Comparison of ENCODE assay signal across 28 cellular contexts in the genomic region with DNA sequence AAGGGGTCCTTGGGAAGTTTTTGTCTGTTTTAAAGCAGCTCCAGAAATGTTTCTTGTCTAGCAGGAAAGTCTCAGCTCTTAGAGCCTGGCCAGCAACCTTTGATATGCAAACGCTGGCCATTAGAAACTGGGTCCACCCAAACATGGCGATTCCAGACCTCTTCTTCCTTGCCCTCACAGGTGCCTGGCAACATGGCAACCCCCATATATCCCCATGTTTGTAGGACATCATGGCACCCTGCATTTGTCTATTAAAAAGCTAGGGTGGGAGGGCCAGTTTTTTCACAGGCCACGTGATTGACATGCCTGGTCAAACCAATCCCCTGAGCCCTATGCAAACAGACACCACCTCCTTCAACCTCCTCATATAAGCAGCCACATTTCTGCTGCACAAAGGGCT.
"Had no signal": no experiment of that assay in that cellular context is flagged by ENCODE, and none has a peak within 500 bp of the region (broad histone marks: within the 10 kb centered on the region; RNA-seq: fewer than 3 reads in every experiment).

No MANE protein-coding gene starts in this region.

- H3K9me3 ChIP-seq: colonic mucosa, esophagus squamous epithelium, lower lobe of right lung, tibial artery had no signal

- H3K27ac Mint-ChIP-seq: dendritic cell treated with granulocyte-macrophage colony-stimulating factor and Interleukin-4, amounts not matched to agents 40 ng/mL and 50 ng/mL, for 4 days; immature natural killer cell; natural killer cell treated with Interleukin-12 subunit alpha and Interleukin-12 subunit beta and Interleukin-15 and Interleukin-18, amount 100 ng/mL, for 72 hours; progenitor cell of endocrine pancreas; stimulated activated effector memory CD8-positive, alpha-beta T cell treated with anti-CD3 and anti-CD28 coated beads, Interleukin-12 subunit alpha, Interleukin-12 subunit beta, amount 100 ng/mL, for 72 hours; type B pancreatic cell had no signal

- H3K4me1 ChIP-seq: colonic mucosa, esophagus squamous epithelium, heart right ventricle, lower lobe of right lung, parathyroid adenoma, right atrium auricular region, stomach, tibial artery had no signal

- H2AFZ ChIP-seq: parathyroid adenoma had no signal

- H3K4me3 Mint-ChIP-seq: dendritic cell treated with granulocyte-macrophage colony-stimulating factor and Interleukin-4, amounts not matched to agents 40 ng/mL and 50 ng/mL, for 4 days; natural killer cell treated with Interleukin-12 subunit alpha and Interleukin-12 subunit beta and Interleukin-15 and Interleukin-18, amount 100 ng/mL, for 72 hours; neural crest cell; stimulated activated effector memory CD8-positive, alpha-beta T cell treated with anti-CD3 and anti-CD28 coated beads, Interleukin-12 subunit alpha, Interleukin-12 subunit beta, amount 100 ng/mL, for 72 hours; type B pancreatic cell had no signal

- H3K79me2 ChIP-seq: parathyroid adenoma had no signal

- H3K4me3 ChIP-seq: colonic mucosa, esophagus squamous epithelium, heart right ventricle, lower lobe of right lung, right atrium auricular region, smooth muscle cell, stomach, tibial artery had no signal

- DNase-seq: colonic mucosa; effector CD8-positive, alpha-beta T cell; erythroblast; esophagus squamous epithelium; foreskin melanocyte; glutamatergic neuron; heart right ventricle; hippocampal formation; immature natural killer cell; islet precursor cell; left ventricle myocardium superior; lower lobe of right lung; stimulated activated CD4-positive, alpha-beta T cell treated with anti-CD3 and anti-CD28 coated beads, Interleukin-12 subunit alpha, Interleukin-12 subunit beta, amount 100 ng/mL, for 4 hours; stimulated activated CD4-positive, alpha-beta T cell treated with anti-CD3 and anti-CD28 coated beads, Interleukin-2, amount 100 ng/mL, for 24 hours; stimulated activated CD4-positive, alpha-beta T cell treated with anti-CD3 and anti-CD28 coated beads, Interleukin-4, amount 100 ng/mL, for 24 hours; stimulated activated naive CD4-positive, alpha-beta T cell treated with Interleukin-2 at 50 U/mL for 16 hours; stomach; tibial artery had no signal

- H3K4me1 Mint-ChIP-seq: immature natural killer cell; neural crest cell; stimulated activated effector memory CD8-positive, alpha-beta T cell treated with anti-CD3 and anti-CD28 coated beads, Interleukin-12 subunit alpha, Interleukin-12 subunit beta, amount 100 ng/mL, for 72 hours had no signal

- H3K27ac ChIP-seq: colonic mucosa, esophagus squamous epithelium, heart right ventricle, lower lobe of right lung, parathyroid adenoma, right atrium auricular region, stomach, tibial artery had no signal

- H3K4me2 ChIP-seq: smooth muscle cell had no signal

- H3K9me3 Mint-ChIP-seq: type B pancreatic cell had no signal

- H3K27me3 Mint-ChIP-seq: dendritic cell treated with granulocyte-macrophage colony-stimulating factor and Interleukin-4, amounts not matched to agents 40 ng/mL and 50 ng/mL, for 4 days; natural killer cell treated with Interleukin-12 subunit alpha and Interleukin-12 subunit beta and Interleukin-15 and Interleukin-18, amount 100 ng/mL, for 72 hours; progenitor cell of endocrine pancreas; type B pancreatic cell had no signal

- H3K36me3 Mint-ChIP-seq: immature natural killer cell; stimulated activated effector memory CD8-positive, alpha-beta T cell treated with anti-CD3 and anti-CD28 coated beads, Interleukin-12 subunit alpha, Interleukin-12 subunit beta, amount 100 ng/mL, for 72 hours; type B pancreatic cell had no signal

- H3K9ac ChIP-seq: parathyroid adenoma had no signal

- H3K27me3 ChIP-seq: colonic mucosa, esophagus squamous epithelium, heart right ventricle, right atrium auricular region, stomach, tibial artery had no signal

- ATAC-seq: heart right ventricle; left ventricle myocardium superior; lower lobe of right lung; natural killer cell treated with Interleukin-12 subunit alpha and Interleukin-12 subunit beta and Interleukin-15 and Interleukin-18, amount 100 ng/mL, for 72 hours; sciatic nerve; stimulated activated effector memory CD8-positive, alpha-beta T cell treated with anti-CD3 and anti-CD28 coated beads, Interleukin-12 subunit alpha, Interleukin-12 subunit beta, amount 100 ng/mL, for 72 hours had no signal

- H3K36me3 ChIP-seq: colonic mucosa, esophagus squamous epithelium, heart right ventricle, lower lobe of right lung, right atrium auricular region, stomach, tibial artery had no signal
